1 cellular context compared by ENCODE assay signal in genomic region chr5:177351392-177352329, GRCh38.
TF ChIP-seq lines count a peak whose summit lies in the region.

A gene with protein sequence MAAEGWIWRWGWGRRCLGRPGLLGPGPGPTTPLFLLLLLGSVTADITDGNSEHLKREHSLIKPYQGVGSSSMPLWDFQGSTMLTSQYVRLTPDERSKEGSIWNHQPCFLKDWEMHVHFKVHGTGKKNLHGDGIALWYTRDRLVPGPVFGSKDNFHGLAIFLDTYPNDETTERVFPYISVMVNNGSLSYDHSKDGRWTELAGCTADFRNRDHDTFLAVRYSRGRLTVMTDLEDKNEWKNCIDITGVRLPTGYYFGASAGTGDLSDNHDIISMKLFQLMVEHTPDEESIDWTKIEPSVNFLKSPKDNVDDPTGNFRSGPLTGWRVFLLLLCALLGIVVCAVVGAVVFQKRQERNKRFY (minus strand): TSS chr5:177351668. CDS start chr5:177351647, 21 bp downstream.

TF ChIP-seq in K562, 482 proteins besides CTCF, POLR2A, EP300 and RAD21 (continued from another document):
- TF ChIP-seq, protein P1, sequence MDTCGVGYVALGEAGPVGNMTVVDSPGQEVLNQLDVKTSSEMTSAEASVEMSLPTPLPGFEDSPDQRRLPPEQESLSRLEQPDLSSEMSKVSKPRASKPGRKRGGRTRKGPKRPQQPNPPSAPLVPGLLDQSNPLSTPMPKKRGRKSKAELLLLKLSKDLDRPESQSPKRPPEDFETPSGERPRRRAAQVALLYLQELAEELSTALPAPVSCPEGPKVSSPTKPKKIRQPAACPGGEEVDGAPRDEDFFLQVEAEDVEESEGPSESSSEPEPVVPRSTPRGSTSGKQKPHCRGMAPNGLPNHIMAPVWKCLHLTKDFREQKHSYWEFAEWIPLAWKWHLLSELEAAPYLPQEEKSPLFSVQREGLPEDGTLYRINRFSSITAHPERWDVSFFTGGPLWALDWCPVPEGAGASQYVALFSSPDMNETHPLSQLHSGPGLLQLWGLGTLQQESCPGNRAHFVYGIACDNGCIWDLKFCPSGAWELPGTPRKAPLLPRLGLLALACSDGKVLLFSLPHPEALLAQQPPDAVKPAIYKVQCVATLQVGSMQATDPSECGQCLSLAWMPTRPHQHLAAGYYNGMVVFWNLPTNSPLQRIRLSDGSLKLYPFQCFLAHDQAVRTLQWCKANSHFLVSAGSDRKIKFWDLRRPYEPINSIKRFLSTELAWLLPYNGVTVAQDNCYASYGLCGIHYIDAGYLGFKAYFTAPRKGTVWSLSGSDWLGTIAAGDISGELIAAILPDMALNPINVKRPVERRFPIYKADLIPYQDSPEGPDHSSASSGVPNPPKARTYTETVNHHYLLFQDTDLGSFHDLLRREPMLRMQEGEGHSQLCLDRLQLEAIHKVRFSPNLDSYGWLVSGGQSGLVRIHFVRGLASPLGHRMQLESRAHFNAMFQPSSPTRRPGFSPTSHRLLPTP (IDR thresholded peaks at IDR 0.05; ENCODE audit: borderline replicate concordance, extremely low read depth, insufficient read length): no peak
- 0 out of 2 replicates have a peak, but pooled peaks have one; percentile 23 for TF ChIP-seq ZKSCAN1 (IDR thresholded peaks at IDR 0.05; ENCODE audit: low read depth, low read length)
